In genomic region chr4:1192091-1192492, GRCh38 we compare ENCODE assay signal across 8 cellular contexts. TPM values are rescaled to one million over a fixed set of nuclear protein-coding genes. Genes with fewer than 3 reads are reported as not detected.
DNase-seq lines count a peak whose midpoint lies in the region; ATAC-seq and TF ChIP-seq lines count a peak whose summit lies in the region.

No MANE protein-coding gene starts in this region.

- H3K4me1 Mint-ChIP-seq in activated T-cell treated with anti-CD3 and anti-CD28 coated beads, Interleukin-2, amount 50 U/mL, for 72 hours (ENCODE audit: low read depth) = peaks cover 4% of the 10 kb centered on the region

- H3K4me3 ChIP-seq in left ventricle myocardium inferior = peak overlapping the region; percentile 35

- H3K36me3 ChIP-seq in left ventricle myocardium inferior = no peaks in the 10 kb centered on the region

- H3K36me3 Mint-ChIP-seq in activated T-cell treated with anti-CD3 and anti-CD28 coated beads, Interleukin-2, amount 50 U/mL, for 72 hours (ENCODE audit: insufficient read depth in 2 of 2) = no peaks in the 10 kb centered on the region

- H3K4me3 Mint-ChIP-seq in activated T-cell treated with anti-CD3 and anti-CD28 coated beads, Interleukin-2, amount 50 U/mL, for 72 hours = no peak overlapping the region

- no peaks in the 10 kb centered on the region for H3K9me3 ChIP-seq in left ventricle myocardium inferior (replicated peaks)

- DNase-seq in H4 (ENCODE audit: low spot score) (peak; percentile 95), amygdala (lab: John Stamatoyannopoulos, UW) (peak in 51 of 56 donors; percentile 32 to 87 (median 66)), left ventricle myocardium inferior (peak; percentile 85), sciatic nerve (ENCODE audit: low spot score) (peak; percentile 92)
- no peak for DNase-seq in activated CD4-positive, alpha-beta T cell treated with anti-CD3 and anti-CD28 coated beads for 4 hours
- no peak for DNase-seq in activated naive CD4-positive, alpha-beta T cell treated with Interleukin-2 at 50 U/mL for 16 hours
- no peak for DNase-seq in activated T-cell treated with anti-CD3 and anti-CD28 coated beads, Interleukin-2, amount 50 U/mL, for 72 hours

- peak overlapping the region; percentile 92 for H3K27ac ChIP-seq in left ventricle myocardium inferior (replicated peaks)

- peaks cover 49% of the 10 kb centered on the region for H3K4me1 ChIP-seq in left ventricle myocardium inferior

- H3K27me3 ChIP-seq in left ventricle myocardium inferior (ENCODE audit: low read depth) = no peaks in the 10 kb centered on the region

- intact Hi-C loops in left ventricle myocardium inferior (cut with micrococcal nuclease) (no loop called here), sciatic nerve (cut with DNase I) (no loop called here)

- ATAC-seq in sciatic nerve (peak; percentile 98), HG03378 (IDR thresholded peaks at IDR 0.05; ENCODE audit: unreplicated experiment) (no peak)
- no peak for ATAC-seq in activated T-cell treated with anti-CD3 and anti-CD28 coated beads, Interleukin-2, amount 50 U/mL, for 72 hours (replicated peaks in 1 of 2)

- H3K9me3 Mint-ChIP-seq in activated T-cell treated with anti-CD3 and anti-CD28 coated beads, Interleukin-2, amount 50 U/mL, for 72 hours = no peaks in the 10 kb centered on the region

- no peak overlapping the region for H3K27ac Mint-ChIP-seq in activated T-cell treated with anti-CD3 and anti-CD28 coated beads, Interleukin-2, amount 50 U/mL, for 72 hours

- TF ChIP-seq CTCF in left ventricle myocardium inferior (IDR thresholded peaks at IDR 0.05; ENCODE audit: borderline replicate concordance) = no peak

- no peaks in the 10 kb centered on the region for H3K27me3 Mint-ChIP-seq in activated T-cell treated with anti-CD3 and anti-CD28 coated beads, Interleukin-2, amount 50 U/mL, for 72 hours (ENCODE audit: low read depth)

RNA-seq across cellular contexts. Expression of gene SPON2, which starts 19.7 kb away (rescaled TPM):
- total RNA-seq in H4 (2014; rRNA removed; shearing (Covaris generic)) = 4.5 and 12.0 TPM in 2 replicates
- total RNA-seq in left ventricle myocardium inferior = 13.9 TPM
- total RNA-seq in sciatic nerve = 35.6 TPM
- total RNA-seq in activated T-cell treated with anti-CD3 and anti-CD28 coated beads, Interleukin-2, amount 50 U/mL, for 72 hours = 1 to 10 TPM; 7.0 to 8.2 TPM

RNA-seq across cellular contexts. Expression of gene CTBP1, which starts 56.8 kb away (rescaled TPM):
- total RNA-seq in H4 (2014; rRNA removed; shearing (Covaris generic)) = 81.0 and 106 TPM in 2 replicates
- total RNA-seq in left ventricle myocardium inferior = 112 TPM
- total RNA-seq in sciatic nerve = 143 TPM
- 100 to 1,000 TPM; 182 to 190 TPM for total RNA-seq in activated T-cell treated with anti-CD3 and anti-CD28 coated beads, Interleukin-2, amount 50 U/mL, for 72 hours

Comparison
In these comparisons a context has a peak if more than half of its experiments do, and no peak if none do; other contexts are left out.
1. DNase-seq: peak in H4 (single experiment), amygdala (51 of 56), left ventricle myocardium inferior (single experiment) and sciatic nerve (single experiment); none in activated CD4-positive, alpha-beta T cell treated with anti-CD3 and anti-CD28 coated beads for 4 hours (0 of 2), activated naive CD4-positive, alpha-beta T cell treated with Interleukin-2 at 50 U/mL for 16 hours (single experiment) and activated T-cell treated with anti-CD3 and anti-CD28 coated beads, Interleukin-2, amount 50 U/mL, for 72 hours (0 of 2).